29 cellular contexts compared by ENCODE assay signal in the genomic region with DNA sequence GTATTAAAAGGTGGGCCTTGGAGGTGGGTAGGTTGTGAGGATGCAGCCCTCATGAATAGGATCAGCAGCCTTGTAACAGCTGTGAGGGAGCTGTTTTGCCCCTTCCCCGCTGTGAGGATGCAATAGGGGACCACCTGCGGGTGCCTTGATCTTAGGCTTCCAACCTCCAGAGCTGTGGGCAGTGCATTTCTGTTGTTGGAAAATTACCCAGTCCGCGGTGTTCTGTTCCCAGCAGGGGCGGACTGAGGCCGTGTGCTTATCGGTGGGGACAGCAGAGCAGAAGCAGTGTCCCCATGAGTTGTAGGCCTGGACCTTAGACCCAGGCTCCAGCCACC. TPM values are rescaled to one million over a fixed set of nuclear protein-coding genes. Genes with fewer than 3 reads are reported as not detected.
"Had no signal": no experiment of that assay in that cellular context is flagged by ENCODE, and none has a peak within 500 bp of the region (broad histone marks: within the 10 kb centered on the region; RNA-seq: fewer than 3 reads in every experiment).

No MANE protein-coding gene starts in this region.

- H3K4me3 Mint-ChIP-seq: activated CD8-positive, alpha-beta T cell treated with anti-CD3 and anti-CD28 coated beads for 36 hours; activated T-cell treated with anti-CD3 and anti-CD28 coated beads, Interleukin-2, amount 50 U/mL, for 72 hours; nephron; stimulated activated effector memory CD8-positive, alpha-beta T cell treated with anti-CD3 and anti-CD28 coated beads, Interleukin-12 subunit alpha, Interleukin-12 subunit beta, amount 100 ng/mL, for 72 hours; stimulated activated naive CD8-positive, alpha-beta T cell treated with anti-CD3 and anti-CD28 coated beads, Interleukin-15, amount 100 ng/mL, for 72 hours; T-helper 17 cell had no signal

- H3K27ac Mint-ChIP-seq: activated CD8-positive, alpha-beta T cell treated with anti-CD3 and anti-CD28 coated beads for 36 hours; activated T-cell treated with anti-CD3 and anti-CD28 coated beads, Interleukin-2, amount 50 U/mL, for 72 hours; nephron; progenitor cell of endocrine pancreas; T-helper 17 cell had no signal

- H3K9me3 Mint-ChIP-seq: activated CD8-positive, alpha-beta T cell treated with anti-CD3 and anti-CD28 coated beads for 36 hours; activated naive CD4-positive, alpha-beta T cell treated with anti-CD3 and anti-CD28 coated beads, Interleukin-2, amount 50 U/mL, for 72 hours; activated T-cell treated with anti-CD3 and anti-CD28 coated beads, Interleukin-2, amount 50 U/mL, for 72 hours; nephron; stimulated activated naive CD8-positive, alpha-beta T cell treated with anti-CD3 and anti-CD28 coated beads, Interleukin-15, amount 100 ng/mL, for 72 hours had no signal

- H3K27ac ChIP-seq: epithelial cell of prostate, gastrocnemius medialis, left lung, ovary, skin epidermis, tibial artery, upper lobe of right lung had no signal

- H3K4me3 ChIP-seq: gastrocnemius medialis, left lung, lung, mucosa of descending colon, ovary, skin epidermis, tibial artery, upper lobe of right lung had no signal

- FAIRE-seq: islet of Langerhans had no signal

- H3K36me3 ChIP-seq: ovary had no signal

- H3K4me1 ChIP-seq: left lung, upper lobe of right lung had no signal

- H3K36me3 Mint-ChIP-seq: activated naive CD4-positive, alpha-beta T cell treated with anti-CD3 and anti-CD28 coated beads, Interleukin-2, amount 50 U/mL, for 72 hours had no signal

- DNase-seq: activated CD4-positive, alpha-beta T cell treated with anti-CD3 and anti-CD28 coated beads, Interleukin-2, amount 50 U/mL, for 1 hour; activated CD8-positive, alpha-beta T cell treated with anti-CD3 and anti-CD28 coated beads for 36 hours; activated naive CD4-positive, alpha-beta T cell; activated T-cell treated with anti-CD3 and anti-CD28 coated beads, Interleukin-2, amount 50 U/mL, for 72 hours; anterior cingulate cortex; cortex of kidney; gastrocnemius medialis; glutamatergic neuron; left lung; mucosa of descending colon; ovary; stimulated activated CD4-positive, alpha-beta T cell treated with anti-CD3 and anti-CD28 coated beads, Interleukin-12 subunit alpha, Interleukin-12 subunit beta, amount 100 ng/mL, for 4 hours; stimulated activated CD4-positive, alpha-beta T cell treated with anti-CD3 and anti-CD28 coated beads, Interleukin-4, amount 100 ng/mL, for 24 hours; stimulated activated naive CD8-positive, alpha-beta T cell treated with anti-CD3 and anti-CD28 coated beads, Interleukin-15, amount 100 ng/mL, for 72 hours; SW 1271; T-helper 17 cell; T1000; tibial artery; upper lobe of right lung had no signal

- H3K9me3 ChIP-seq: gastrocnemius medialis, left lung, mucosa of descending colon, ovary, tibial artery, upper lobe of right lung had no signal

- ATAC-seq: activated CD8-positive, alpha-beta T cell treated with anti-CD3 and anti-CD28 coated beads for 36 hours; activated naive CD4-positive, alpha-beta T cell treated with anti-CD3 and anti-CD28 coated beads, Interleukin-2, amount 50 U/mL, for 72 hours; activated T-cell treated with anti-CD3 and anti-CD28 coated beads, Interleukin-2, amount 50 U/mL, for 72 hours; gastrocnemius medialis; left lung; mucosa of descending colon; sciatic nerve; stimulated activated effector memory CD8-positive, alpha-beta T cell treated with anti-CD3 and anti-CD28 coated beads, Interleukin-12 subunit alpha, Interleukin-12 subunit beta, amount 100 ng/mL, for 72 hours; stimulated activated naive CD8-positive, alpha-beta T cell treated with anti-CD3 and anti-CD28 coated beads, Interleukin-15, amount 100 ng/mL, for 72 hours; T-helper 17 cell; upper lobe of right lung had no signal

- H3K27me3 Mint-ChIP-seq: activated CD8-positive, alpha-beta T cell treated with anti-CD3 and anti-CD28 coated beads for 36 hours; progenitor cell of endocrine pancreas; stimulated activated naive CD8-positive, alpha-beta T cell treated with anti-CD3 and anti-CD28 coated beads, Interleukin-15, amount 100 ng/mL, for 72 hours; T-helper 17 cell had no signal

- H3K27me3 ChIP-seq: gastrocnemius medialis, left lung, ovary, tibial artery, upper lobe of right lung had no signal

RNA-seq across cellular contexts. Expression of gene TEX29, which starts 54.8 kb away (rescaled TPM):
- total RNA-seq: renal cortical epithelial cell, T-helper 17 cell had no signal
